1 cellular context compared by ENCODE assay signal in the genomic region with DNA sequence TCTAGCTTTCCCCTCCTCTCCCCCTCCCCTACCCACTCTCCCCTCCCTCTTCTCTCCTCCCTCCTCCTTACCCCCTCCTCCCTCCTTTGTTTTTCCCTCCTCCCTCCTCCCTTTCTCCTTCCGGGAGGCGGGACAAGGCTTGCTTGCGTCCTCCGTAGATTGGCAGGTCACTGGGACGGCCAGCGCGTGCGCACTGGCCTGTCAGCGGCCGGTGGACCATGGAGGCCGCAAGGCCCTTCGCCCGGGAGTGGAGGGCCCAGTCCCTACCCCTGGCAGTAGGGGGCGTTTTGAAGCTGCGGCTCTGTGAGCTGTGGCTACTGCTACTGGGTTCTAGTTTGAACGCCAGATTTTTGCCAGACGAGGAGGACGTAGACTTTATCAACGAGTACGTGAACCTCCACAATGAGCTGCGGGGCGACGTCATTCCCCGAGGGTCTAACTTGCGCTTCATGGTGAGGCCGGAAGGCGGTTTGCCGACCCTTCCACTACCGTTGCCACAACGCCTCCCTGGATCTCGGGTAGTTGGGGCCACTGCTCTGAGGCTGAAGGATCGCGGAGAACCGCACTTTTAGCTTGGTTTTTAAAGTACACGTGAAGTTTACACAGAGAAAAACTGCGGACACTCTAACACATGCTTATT.
TF ChIP-seq lines count a peak whose summit lies in the region.

Gene GLIPR1L2 (plus strand): TSS at position 191 of the 640 bp plus-strand sequence. CDS start 28 bp downstream, at position 219.

TF ChIP-seq in GM23338, 12 proteins besides CTCF, POLR2A, EP300 and RAD21:
- TF ChIP-seq, protein P1, sequence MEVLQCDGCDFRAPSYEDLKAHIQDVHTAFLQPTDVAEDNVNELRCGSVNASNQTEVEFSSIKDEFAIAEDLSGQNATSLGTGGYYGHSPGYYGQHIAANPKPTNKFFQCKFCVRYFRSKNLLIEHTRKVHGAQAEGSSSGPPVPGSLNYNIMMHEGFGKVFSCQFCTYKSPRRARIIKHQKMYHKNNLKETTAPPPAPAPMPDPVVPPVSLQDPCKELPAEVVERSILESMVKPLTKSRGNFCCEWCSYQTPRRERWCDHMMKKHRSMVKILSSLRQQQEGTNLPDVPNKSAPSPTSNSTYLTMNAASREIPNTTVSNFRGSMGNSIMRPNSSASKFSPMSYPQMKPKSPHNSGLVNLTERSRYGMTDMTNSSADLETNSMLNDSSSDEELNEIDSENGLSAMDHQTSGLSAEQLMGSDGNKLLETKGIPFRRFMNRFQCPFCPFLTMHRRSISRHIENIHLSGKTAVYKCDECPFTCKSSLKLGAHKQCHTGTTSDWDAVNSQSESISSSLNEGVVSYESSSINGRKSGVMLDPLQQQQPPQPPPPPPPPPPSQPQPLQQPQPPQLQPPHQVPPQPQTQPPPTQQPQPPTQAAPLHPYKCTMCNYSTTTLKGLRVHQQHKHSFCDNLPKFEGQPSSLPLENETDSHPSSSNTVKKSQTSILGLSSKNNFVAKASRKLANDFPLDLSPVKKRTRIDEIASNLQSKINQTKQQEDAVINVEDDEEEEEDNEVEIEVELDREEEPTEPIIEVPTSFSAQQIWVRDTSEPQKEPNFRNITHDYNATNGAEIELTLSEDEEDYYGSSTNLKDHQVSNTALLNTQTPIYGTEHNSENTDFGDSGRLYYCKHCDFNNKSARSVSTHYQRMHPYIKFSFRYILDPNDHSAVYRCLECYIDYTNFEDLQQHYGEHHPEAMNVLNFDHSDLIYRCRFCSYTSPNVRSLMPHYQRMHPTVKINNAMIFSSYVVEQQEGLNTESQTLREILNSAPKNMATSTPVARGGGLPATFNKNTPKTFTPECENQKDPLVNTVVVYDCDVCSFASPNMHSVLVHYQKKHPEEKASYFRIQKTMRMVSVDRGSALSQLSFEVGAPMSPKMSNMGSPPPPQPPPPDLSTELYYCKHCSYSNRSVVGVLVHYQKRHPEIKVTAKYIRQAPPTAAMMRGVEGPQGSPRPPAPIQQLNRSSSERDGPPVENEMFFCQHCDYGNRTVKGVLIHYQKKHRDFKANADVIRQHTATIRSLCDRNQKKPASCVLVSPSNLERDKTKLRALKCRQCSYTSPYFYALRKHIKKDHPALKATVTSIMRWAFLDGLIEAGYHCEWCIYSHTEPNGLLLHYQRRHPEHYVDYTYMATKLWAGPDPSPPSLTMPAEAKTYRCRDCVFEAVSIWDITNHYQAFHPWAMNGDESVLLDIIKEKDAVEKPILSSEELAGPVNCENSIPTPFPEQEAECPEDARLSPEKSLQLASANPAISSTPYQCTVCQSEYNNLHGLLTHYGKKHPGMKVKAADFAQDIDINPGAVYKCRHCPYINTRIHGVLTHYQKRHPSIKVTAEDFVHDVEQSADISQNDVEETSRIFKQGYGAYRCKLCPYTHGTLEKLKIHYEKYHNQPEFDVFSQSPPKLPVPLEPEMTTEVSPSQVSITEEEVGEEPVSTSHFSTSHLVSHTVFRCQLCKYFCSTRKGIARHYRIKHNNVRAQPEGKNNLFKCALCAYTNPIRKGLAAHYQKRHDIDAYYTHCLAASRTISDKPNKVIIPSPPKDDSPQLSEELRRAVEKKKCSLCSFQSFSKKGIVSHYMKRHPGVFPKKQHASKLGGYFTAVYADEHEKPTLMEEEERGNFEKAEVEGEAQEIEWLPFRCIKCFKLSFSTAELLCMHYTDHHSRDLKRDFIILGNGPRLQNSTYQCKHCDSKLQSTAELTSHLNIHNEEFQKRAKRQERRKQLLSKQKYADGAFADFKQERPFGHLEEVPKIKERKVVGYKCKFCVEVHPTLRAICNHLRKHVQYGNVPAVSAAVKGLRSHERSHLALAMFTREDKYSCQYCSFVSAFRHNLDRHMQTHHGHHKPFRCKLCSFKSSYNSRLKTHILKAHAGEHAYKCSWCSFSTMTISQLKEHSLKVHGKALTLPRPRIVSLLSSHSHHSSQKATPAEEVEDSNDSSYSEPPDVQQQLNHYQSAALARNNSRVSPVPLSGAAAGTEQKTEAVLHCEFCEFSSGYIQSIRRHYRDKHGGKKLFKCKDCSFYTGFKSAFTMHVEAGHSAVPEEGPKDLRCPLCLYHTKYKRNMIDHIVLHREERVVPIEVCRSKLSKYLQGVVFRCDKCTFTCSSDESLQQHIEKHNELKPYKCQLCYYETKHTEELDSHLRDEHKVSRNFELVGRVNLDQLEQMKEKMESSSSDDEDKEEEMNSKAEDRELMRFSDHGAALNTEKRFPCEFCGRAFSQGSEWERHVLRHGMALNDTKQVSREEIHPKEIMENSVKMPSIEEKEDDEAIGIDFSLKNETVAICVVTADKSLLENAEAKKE (CRISPR knock-in tag; IDR thresholded peaks at IDR 0.05), result peak; percentile 55; the same call in 1 of the 2 replicates
- TF ChIP-seq CREB1 (CRISPR knock-in tag; IDR thresholded peaks at IDR 0.05; ENCODE audit: low read depth), result peak; percentile 83
- peak; percentile 74 for TF ChIP-seq POLR2AphosphoS5 (IDR thresholded peaks at IDR 0.05; ENCODE audit: low read depth)
- TF ChIP-seq JUNB (IDR thresholded peaks at IDR 0.05; ENCODE audit: unreplicated experiment), result no peak
- no peak for TF ChIP-seq NANOG (IDR thresholded peaks at IDR 0.05; ENCODE audit: borderline replicate concordance)
- TF ChIP-seq ETS1 (IDR thresholded peaks at IDR 0.05), result no peak
- peak; percentile 93 for TF ChIP-seq ZNF114 (CRISPR knock-in tag; IDR thresholded peaks at IDR 0.05)
- TF ChIP-seq ZNF331 (CRISPR knock-in tag; IDR thresholded peaks at IDR 0.05; ENCODE audit: low read depth), result 0 out of 2 replicates have a peak, but pooled peaks have one; percentile 37
- TF ChIP-seq EZH2phosphoT487 (IDR thresholded peaks at IDR 0.05; ENCODE audit: unreplicated experiment), result no peak
